10 cellular contexts compared by ENCODE assay signal in genomic region chr10:123619067-123619855, GRCh38. TPM values are rescaled to one million over a fixed set of nuclear protein-coding genes. Genes with fewer than 3 reads are reported as not detected.
"Had no signal": no experiment of that assay in that cellular context is flagged by ENCODE, and none has a peak within 500 bp of the region (broad histone marks: within the 10 kb centered on the region; RNA-seq: fewer than 3 reads in every experiment).

No MANE protein-coding gene starts in this region.

- H3K9me3 Mint-ChIP-seq: GM23338, H9, HFFc6 had no signal

- ATAC-seq: GM23338, HCT116 had no signal

- H3K4me3 Mint-ChIP-seq: GM23338, H9, HFFc6 had no signal

- H3K4me1 Mint-ChIP-seq: GM23338 had no signal

- H3K4me3 ChIP-seq: GM23248, GM23338, HAP-1 had no signal

- H3K27ac ChIP-seq: GM23248 had no signal

- H3K9me3 ChIP-seq: HAP-1 had no signal

- H3K4me1 ChIP-seq: HAP-1 had no signal

- H3K27ac Mint-ChIP-seq: GM23338, H9, HFFc6 had no signal

- DNase-seq: GM23248, GOT3, H7, H9, HCEC 1CT, HFFc6 had no signal

- H3K36me3 ChIP-seq: HAP-1 had no signal

RNA-seq across cellular contexts. Expression of gene GPR26, which starts 46.9 kb away (rescaled TPM):
- total RNA-seq: GM23248, H4, HFFc6 had no signal
- polyA plus RNA-seq: GM23248 had no signal
